ENCODE assay signal across 2 cellular contexts in the genomic region with DNA sequence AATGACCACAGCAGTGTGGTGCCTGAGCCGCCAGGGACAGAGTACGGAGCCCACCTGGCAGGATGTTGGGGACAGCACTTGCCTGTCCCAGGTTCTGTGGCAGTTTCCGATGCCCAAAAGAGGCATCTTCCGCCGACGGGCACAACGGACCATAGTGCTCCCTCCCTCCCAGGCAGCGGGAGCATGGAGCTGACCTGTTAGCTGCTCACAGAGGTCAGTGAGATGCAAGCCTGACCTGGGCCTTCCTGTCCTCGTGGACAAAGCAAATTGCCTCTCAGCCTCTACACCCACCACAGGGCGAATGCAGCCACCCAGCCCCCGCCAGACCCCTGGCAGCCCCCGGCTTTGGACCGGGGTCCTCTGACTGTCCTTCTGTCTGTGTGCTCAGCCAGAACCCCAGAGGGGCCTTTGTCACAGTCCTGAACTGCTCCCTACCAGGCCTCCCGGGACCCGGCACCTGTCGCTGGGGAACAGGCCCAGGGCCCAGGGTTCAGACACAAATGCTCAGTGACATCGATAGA.
TF ChIP-seq lines count a peak whose summit lies in the region.

No MANE protein-coding gene starts in this region.

TF ChIP-seq in HepG2, 621 proteins besides CTCF, POLR2A, EP300 and RAD21:
- TF ChIP-seq, protein P1, sequence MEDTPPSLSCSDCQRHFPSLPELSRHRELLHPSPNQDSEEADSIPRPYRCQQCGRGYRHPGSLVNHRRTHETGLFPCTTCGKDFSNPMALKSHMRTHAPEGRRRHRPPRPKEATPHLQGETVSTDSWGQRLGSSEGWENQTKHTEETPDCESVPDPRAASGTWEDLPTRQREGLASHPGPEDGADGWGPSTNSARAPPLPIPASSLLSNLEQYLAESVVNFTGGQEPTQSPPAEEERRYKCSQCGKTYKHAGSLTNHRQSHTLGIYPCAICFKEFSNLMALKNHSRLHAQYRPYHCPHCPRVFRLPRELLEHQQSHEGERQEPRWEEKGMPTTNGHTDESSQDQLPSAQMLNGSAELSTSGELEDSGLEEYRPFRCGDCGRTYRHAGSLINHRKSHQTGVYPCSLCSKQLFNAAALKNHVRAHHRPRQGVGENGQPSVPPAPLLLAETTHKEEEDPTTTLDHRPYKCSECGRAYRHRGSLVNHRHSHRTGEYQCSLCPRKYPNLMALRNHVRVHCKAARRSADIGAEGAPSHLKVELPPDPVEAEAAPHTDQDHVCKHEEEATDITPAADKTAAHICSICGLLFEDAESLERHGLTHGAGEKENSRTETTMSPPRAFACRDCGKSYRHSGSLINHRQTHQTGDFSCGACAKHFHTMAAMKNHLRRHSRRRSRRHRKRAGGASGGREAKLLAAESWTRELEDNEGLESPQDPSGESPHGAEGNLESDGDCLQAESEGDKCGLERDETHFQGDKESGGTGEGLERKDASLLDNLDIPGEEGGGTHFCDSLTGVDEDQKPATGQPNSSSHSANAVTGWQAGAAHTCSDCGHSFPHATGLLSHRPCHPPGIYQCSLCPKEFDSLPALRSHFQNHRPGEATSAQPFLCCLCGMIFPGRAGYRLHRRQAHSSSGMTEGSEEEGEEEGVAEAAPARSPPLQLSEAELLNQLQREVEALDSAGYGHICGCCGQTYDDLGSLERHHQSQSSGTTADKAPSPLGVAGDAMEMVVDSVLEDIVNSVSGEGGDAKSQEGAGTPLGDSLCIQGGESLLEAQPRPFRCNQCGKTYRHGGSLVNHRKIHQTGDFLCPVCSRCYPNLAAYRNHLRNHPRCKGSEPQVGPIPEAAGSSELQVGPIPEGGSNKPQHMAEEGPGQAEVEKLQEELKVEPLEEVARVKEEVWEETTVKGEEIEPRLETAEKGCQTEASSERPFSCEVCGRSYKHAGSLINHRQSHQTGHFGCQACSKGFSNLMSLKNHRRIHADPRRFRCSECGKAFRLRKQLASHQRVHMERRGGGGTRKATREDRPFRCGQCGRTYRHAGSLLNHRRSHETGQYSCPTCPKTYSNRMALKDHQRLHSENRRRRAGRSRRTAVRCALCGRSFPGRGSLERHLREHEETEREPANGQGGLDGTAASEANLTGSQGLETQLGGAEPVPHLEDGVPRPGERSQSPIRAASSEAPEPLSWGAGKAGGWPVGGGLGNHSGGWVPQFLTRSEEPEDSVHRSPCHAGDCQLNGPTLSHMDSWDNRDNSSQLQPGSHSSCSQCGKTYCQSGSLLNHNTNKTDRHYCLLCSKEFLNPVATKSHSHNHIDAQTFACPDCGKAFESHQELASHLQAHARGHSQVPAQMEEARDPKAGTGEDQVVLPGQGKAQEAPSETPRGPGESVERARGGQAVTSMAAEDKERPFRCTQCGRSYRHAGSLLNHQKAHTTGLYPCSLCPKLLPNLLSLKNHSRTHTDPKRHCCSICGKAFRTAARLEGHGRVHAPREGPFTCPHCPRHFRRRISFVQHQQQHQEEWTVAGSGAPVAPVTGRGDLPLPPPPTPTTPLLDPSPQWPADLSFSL (CRISPR knock-in tag; IDR thresholded peaks at IDR 0.05) = no peak
- TF ChIP-seq TCF7L2 (IDR thresholded peaks at IDR 0.05; ENCODE audit: low read depth, low read length) = no peak
- no peak for TF ChIP-seq CCAR2 (optimal IDR thresholded peaks at IDR 0.05; ENCODE audit: low read depth, low read length)
- TF ChIP-seq JUN (CRISPR knock-in tag; IDR thresholded peaks at IDR 0.05) = no peak
- no peak for TF ChIP-seq ETV5 (CRISPR knock-in tag; IDR thresholded peaks at IDR 0.05; ENCODE audit: borderline replicate concordance)
- TF ChIP-seq SNAPC4 (CRISPR knock-in tag; IDR thresholded peaks at IDR 0.05) = no peak
- TF ChIP-seq, protein P2, sequence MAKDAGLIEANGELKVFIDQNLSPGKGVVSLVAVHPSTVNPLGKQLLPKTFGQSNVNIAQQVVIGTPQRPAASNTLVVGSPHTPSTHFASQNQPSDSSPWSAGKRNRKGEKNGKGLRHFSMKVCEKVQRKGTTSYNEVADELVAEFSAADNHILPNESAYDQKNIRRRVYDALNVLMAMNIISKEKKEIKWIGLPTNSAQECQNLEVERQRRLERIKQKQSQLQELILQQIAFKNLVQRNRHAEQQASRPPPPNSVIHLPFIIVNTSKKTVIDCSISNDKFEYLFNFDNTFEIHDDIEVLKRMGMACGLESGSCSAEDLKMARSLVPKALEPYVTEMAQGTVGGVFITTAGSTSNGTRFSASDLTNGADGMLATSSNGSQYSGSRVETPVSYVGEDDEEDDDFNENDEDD (CRISPR knock-in tag; IDR thresholded peaks at IDR 0.05; ENCODE audit: borderline replicate concordance) = no peak
- TF ChIP-seq ZBTB8A (CRISPR knock-in tag; IDR thresholded peaks at IDR 0.05; ENCODE audit: borderline replicate concordance, low read depth) = no peak
- TF ChIP-seq ZNF678 (CRISPR knock-in tag; IDR thresholded peaks at IDR 0.05) = no peak
- no peak for TF ChIP-seq GFI1 (CRISPR knock-in tag; IDR thresholded peaks at IDR 0.05; ENCODE audit: borderline replicate concordance)

TF ChIP-seq in H1, 55 proteins besides CTCF, POLR2A, EP300 and RAD21:
- no peak for TF ChIP-seq SIRT6 (IDR thresholded peaks at IDR 0.05; ENCODE audit: low read length)
- TF ChIP-seq POU5F1 (IDR thresholded peaks at IDR 0.05; ENCODE audit: low read depth, low read length) = no peak
- no peak for TF ChIP-seq SP1 (IDR thresholded peaks at IDR 0.05; ENCODE audit: low read depth, low read length)
- TF ChIP-seq SP2 (IDR thresholded peaks at IDR 0.05; ENCODE audit: low read length) = no peak
- no peak for TF ChIP-seq NRF1 (IDR thresholded peaks at IDR 0.05; ENCODE audit: low read depth, low read length)
- TF ChIP-seq ATF3 (IDR thresholded peaks at IDR 0.05; ENCODE audit: insufficient read depth, low read depth, low read length) = no peak
- TF ChIP-seq KDM4A (IDR thresholded peaks at IDR 0.05; ENCODE audit: low read depth, low read length, severe bottlenecking) = no peak
- TF ChIP-seq HDAC6 (IDR thresholded peaks at IDR 0.05; ENCODE audit: low read depth, low read length) = no peak
- TF ChIP-seq CHD1 (IDR thresholded peaks at IDR 0.05; ENCODE audit: low read depth, low read length) = no peak
- TF ChIP-seq GTF2F1 (IDR thresholded peaks at IDR 0.05; ENCODE audit: borderline replicate concordance, low read depth, low read length) = no peak
- no peak for TF ChIP-seq CREB1 (IDR thresholded peaks at IDR 0.05)
- TF ChIP-seq SIN3A (conservative IDR thresholded peaks at IDR 0.05 in 1 of 2, IDR thresholded peaks at IDR 0.05 in 1 of 2; ENCODE audit: low read depth in 1 of 2, low read length in 2 of 2) = no peak
- TF ChIP-seq MAFK (IDR thresholded peaks at IDR 0.05; ENCODE audit: low read depth, low read length) = no peak
- no peak for TF ChIP-seq ZNF274 (IDR thresholded peaks at IDR 0.05; ENCODE audit: borderline replicate concordance, extremely low read depth, low read length)
- no peak for TF ChIP-seq PHF8 (conservative IDR thresholded peaks at IDR 0.05; ENCODE audit: low read depth, low read length)
- TF ChIP-seq CTBP2 (IDR thresholded peaks at IDR 0.05; ENCODE audit: borderline replicate concordance, insufficient read depth, insufficient read length, low read length) = no peak
- no peak for TF ChIP-seq CEBPB (IDR thresholded peaks at IDR 0.05; ENCODE audit: low read depth, low read length)
